27 cellular contexts compared by ENCODE assay signal in the genomic region with DNA sequence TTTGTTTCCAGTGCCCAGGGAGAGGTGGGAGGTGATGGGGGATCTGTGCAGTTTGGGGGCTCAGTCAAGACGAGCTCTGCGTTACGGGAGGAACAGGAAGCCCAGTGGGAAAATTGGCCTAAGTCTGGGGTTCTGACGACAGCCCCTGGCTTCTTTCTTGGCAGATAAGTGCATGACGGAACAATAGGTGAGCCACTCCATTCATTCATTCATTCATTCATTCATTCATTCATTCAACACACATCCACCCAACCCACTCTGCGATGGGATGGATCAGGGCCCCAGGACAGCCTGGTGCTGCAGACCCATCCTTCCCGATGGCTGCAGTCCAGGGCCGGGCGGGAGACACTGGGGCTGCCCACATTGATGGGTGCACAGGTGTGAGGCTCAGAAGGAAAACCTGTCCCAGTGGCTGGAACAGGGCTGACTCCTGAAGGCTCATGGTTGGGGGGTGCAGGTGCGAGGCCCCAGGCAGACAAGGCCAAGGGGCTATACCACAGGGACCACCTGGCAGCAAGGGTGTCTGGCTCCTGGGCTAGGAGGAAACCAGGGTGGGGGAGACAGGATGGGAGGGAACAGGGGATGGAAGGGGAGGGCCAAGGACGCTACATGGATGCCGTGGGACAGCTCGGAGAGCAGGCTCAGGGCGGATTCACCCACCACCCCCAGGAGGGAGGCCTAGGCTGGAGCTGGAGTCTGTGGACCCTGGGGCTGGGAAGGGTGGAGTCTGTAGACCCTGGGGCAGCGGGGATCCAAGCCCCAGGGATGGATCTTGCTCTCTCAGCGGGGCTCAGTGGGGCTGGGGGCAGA. TPM values are rescaled to one million over a fixed set of nuclear protein-coding genes. Genes with fewer than 3 reads are reported as not detected.
DNase-seq lines count a peak whose midpoint lies in the region; ATAC-seq and TF ChIP-seq lines count a peak whose summit lies in the region.
"Had no signal": no experiment of that assay in that cellular context is flagged by ENCODE, and none has a peak within 500 bp of the region (broad histone marks: within the 10 kb centered on the region; RNA-seq: fewer than 3 reads in every experiment).

No MANE protein-coding gene starts in this region.

- TF ChIP-seq CTCF in RWPE1 (conservative IDR thresholded peaks at IDR 0.05; ENCODE audit: low read depth) = no peak
- TF ChIP-seq CTCF in gastrocnemius medialis (IDR thresholded peaks at IDR 0.05 in 4 of 5, conservative IDR thresholded peaks at IDR 0.05 in 1 of 5) = no peak

- no peak for TF ChIP-seq POLR2A in gastrocnemius medialis (IDR thresholded peaks at IDR 0.05)

- peaks cover 0 to 12% of the 10 kb centered on the region in 2 donors for H3K4me1 ChIP-seq in gastrocnemius medialis

- ATAC-seq in gastrocnemius medialis = no peak

- H3K9me3 ChIP-seq in gastrocnemius medialis = no peaks in the 10 kb centered on the region
- H3K9me3 ChIP-seq: ascending aorta, BLaER1 had no signal

- H3K27ac ChIP-seq in RWPE1 (peak overlapping the region; percentile 57), cingulate gyrus (ENCODE audit: low read depth, low read length) (peak overlapping the region; percentile 47), layer of hippocampus (ENCODE audit: low read depth, low read length) (peak overlapping the region; percentile 46), gastrocnemius medialis (peak overlapping the region in 3 of 4 donors; percentile 18 to 64 (median 64))
- H3K27ac ChIP-seq: ascending aorta, BLaER1 had no signal

- no peak for DNase-seq in RWPE1 (ENCODE audit: low spot score)
- no peak for DNase-seq in gastrocnemius medialis
- no peak for DNase-seq in NCI-H2227 treated with DMSO at 0.1 percent for 48 hours (lab: John Stamatoyannopoulos, UW)
- DNase-seq in ureter (ENCODE audit: low spot score) = no peak
- no peak for DNase-seq in occipital lobe (lab: John Stamatoyannopoulos, UW)
- DNase-seq: ACHN; activated effector memory CD4-positive, alpha-beta T cell treated with anti-CD3 and anti-CD28 coated beads, Interleukin-2, amount 50 U/mL, for 16 hours; activated naive CD8-positive, alpha-beta T cell treated with anti-CD3 and anti-CD28 coated beads for 36 hours; activated T-cell treated with anti-CD3 and anti-CD28 coated beads, Interleukin-2, amount 50 U/mL, for 1 hour; central memory CD4-positive, alpha-beta T cell; DMS53; IMR-90; islet precursor cell; NCI-H1092; NCI-H1930; NCI-H526; stimulated activated naive CD4-positive, alpha-beta T cell; T-helper 1 cell had no signal

- in situ Hi-C loops in gastrocnemius medialis (cut with MboI; ENCODE audit: low sequenced_read_pairs in 4 of 4) = no loop called here

- POLR2A ChIA-PET in RWPE1 (lab: Yijun Ruan, JAX; ENCODE audit: low non-redundant PET) = no interaction called here

- CTCF ChIA-PET in RWPE1 (lab: Yijun Ruan, JAX) = interaction anchor here (0.6 to 1.4 kb wide), 6 partner anchors 10 to 530 kb away, joined by 3 to 4 read pairs (median 3); no protein-coding TSS in a partner anchor

- intact Hi-C loops in gastrocnemius medialis (cut with DNase I; ENCODE audit: low total_unique reads) = no loop called here

- no peaks in the 10 kb centered on the region for H3K36me3 ChIP-seq in gastrocnemius medialis
- H3K36me3 ChIP-seq: ascending aorta, BLaER1 had no signal

- H3K4me3 ChIP-seq in gastrocnemius medialis = no peak overlapping the region
- H3K4me3 ChIP-seq: ascending aorta, BLaER1 had no signal

- H3K27me3 ChIP-seq in layer of hippocampus (ENCODE audit: control insufficient read depth, insufficient read depth, low read length) (peaks cover 4% of the 10 kb centered on the region), gastrocnemius medialis (peaks cover 13 to 33% (median 32%) of the 10 kb centered on the region in 3 donors)

RNA-seq across cellular contexts. Expression of a gene that starts 1.9 kb away (rescaled TPM):
- total RNA-seq in gastrocnemius medialis = under 1 TPM in 1 of 4 donors, not detected in 3; 0.10 TPM
- 1.7 TPM for total RNA-seq in ureter
- 0.16 TPM for total RNA-seq in occipital lobe
- total RNA-seq: activated naive CD8-positive, alpha-beta T cell treated with anti-CD3 and anti-CD28 coated beads for 36 hours; ascending aorta; G401; glomerular endothelial cell; H4; IMR-90; progenitor cell of endocrine pancreas; SK-MEL-5 had no signal

RNA-seq across cellular contexts. Expression of a gene that starts 3.6 kb away (rescaled TPM):
- total RNA-seq in gastrocnemius medialis (10 to 100 TPM in 3 of 4 donors, 1 to 10 TPM in 1; 2.3 to 35.2 (median 27.0) TPM), ureter (111 TPM), occipital lobe (52.1 TPM)
- total RNA-seq: activated naive CD8-positive, alpha-beta T cell treated with anti-CD3 and anti-CD28 coated beads for 36 hours; G401; glomerular endothelial cell; H4; IMR-90; progenitor cell of endocrine pancreas; SK-MEL-5 had no signal

RNA-seq across cellular contexts. Expression of a gene that starts 11.3 kb away (rescaled TPM):
- 10 to 100 TPM; 10.8 to 15.6 (median 14.6) TPM for total RNA-seq in gastrocnemius medialis
- total RNA-seq in ureter = 51.5 TPM
- 13.6 TPM for total RNA-seq in occipital lobe

RNA-seq across cellular contexts. Expression of a gene that starts 15.5 kb away (rescaled TPM):
- total RNA-seq in gastrocnemius medialis = under 1 TPM in 1 of 4 donors, not detected in 3; 0.36 TPM
- 3.6 TPM for total RNA-seq in ureter
- total RNA-seq in occipital lobe = 0.31 TPM
- total RNA-seq: activated naive CD8-positive, alpha-beta T cell treated with anti-CD3 and anti-CD28 coated beads for 36 hours; progenitor cell of endocrine pancreas; SK-MEL-5 had no signal

RNA-seq across cellular contexts. Expression of a gene that starts 28.8 kb away (rescaled TPM):
- total RNA-seq in gastrocnemius medialis (not detected), ureter (3.4 TPM), occipital lobe (not detected)
- total RNA-seq: ascending aorta, G401, glomerular endothelial cell, H4, IMR-90, SK-MEL-5 had no signal
